8 cellular contexts compared by ENCODE assay signal in the genomic region with DNA sequence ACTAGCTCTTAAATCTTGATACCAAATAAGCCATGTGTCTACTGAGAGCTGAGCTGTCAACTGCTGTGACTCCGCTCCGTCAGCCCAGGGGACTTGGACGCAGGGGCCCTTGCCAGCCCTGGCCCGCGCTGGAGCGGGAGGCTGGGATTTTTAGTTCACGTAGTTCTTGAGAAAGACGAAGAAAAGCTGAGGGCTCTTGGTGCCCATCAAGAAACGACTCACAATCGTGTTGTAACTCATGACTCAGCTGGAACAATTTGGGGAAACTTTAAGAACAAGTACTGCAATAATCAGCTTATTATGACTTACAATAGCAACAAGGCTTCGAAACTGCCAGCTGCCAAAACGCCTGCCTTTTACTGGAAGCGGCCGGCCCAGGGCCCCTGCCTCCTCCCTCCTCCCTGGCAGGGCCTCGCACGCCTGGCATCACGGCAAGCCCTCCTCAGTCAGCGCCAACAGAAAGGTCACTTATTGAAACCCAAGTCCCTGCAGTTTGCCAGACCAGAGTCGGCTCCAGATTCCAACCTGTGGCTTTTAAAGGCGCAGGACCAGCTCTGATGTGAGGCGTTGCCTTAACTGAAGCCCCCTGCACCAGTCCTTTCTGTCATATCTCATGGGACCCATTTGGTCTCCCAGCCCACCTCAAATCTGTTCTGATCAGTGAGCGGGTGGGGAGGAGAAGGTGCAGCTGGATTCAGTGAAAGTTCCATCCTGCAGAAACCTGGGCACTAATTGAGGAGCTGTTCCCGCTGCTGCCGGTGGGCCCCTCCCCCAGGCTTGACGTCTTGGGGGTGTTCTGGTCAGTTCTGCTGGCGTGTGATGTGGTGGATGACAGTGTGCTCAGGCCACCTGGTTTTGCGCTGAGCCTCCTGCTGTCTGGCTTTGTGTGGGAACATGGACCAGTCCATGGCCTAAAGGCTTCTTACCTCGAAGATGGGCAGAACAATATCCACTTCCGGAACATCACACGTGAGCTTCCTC.
DNase-seq lines count a peak whose midpoint lies in the region; ATAC-seq and TF ChIP-seq lines count a peak whose summit lies in the region.

No MANE protein-coding gene starts in this region.

- H3K9ac ChIP-seq in PC-3 (ENCODE audit: low read length) (no peak overlapping the region), mesenchymal stem cell (ENCODE audit: low read length) (peak overlapping the region; percentile 87)

- POLR2A ChIA-PET in PC-3 (lab: Charles Lee; ENCODE audit: unreplicated experiment) = interaction anchor here (0.6 kb wide), 1 partner anchor 26 kb away, joined by 6 read pairs; no protein-coding TSS in a partner anchor

- DNase-seq in GM10266 (ENCODE audit: extremely low spot score) (peak; percentile 12), PC-3 (peak; percentile 46), dorsolateral prefrontal cortex (peak in 8 of 10 donors; percentile 47 to 83 (median 72)), mesenchymal stem cell (peak; percentile 75), thyroid gland (peak; percentile 94), T1000 (lab: John Stamatoyannopoulos, UW) (no peak), NCI-H1436 treated with DMSO at 0.1 percent for 48 hours (lab: John Stamatoyannopoulos, UW) (no peak)

- H3K79me1 ChIP-seq in mesenchymal stem cell (replicated peaks; ENCODE audit: low read length, poor library complexity, severe bottlenecking) = peaks cover 20% of the 10 kb centered on the region

- H3K27me3 ChIP-seq in PC-3 (ENCODE audit: low read length) (no peaks in the 10 kb centered on the region), dorsolateral prefrontal cortex (no peaks in the 10 kb centered on the region), mesenchymal stem cell (ENCODE audit: control insufficient read depth in 1 of 2, insufficient read depth in 1 of 2, low read length in 2 of 2) (no peaks in the 10 kb centered on the region), thyroid gland (no peaks in the 10 kb centered on the region)

- peak overlapping the region in 1 of 2 experiments; percentile 6 for H3K4ac ChIP-seq in mesenchymal stem cell (ENCODE audit: low read depth in 1 of 2, low read length in 2 of 2)

- H3K27ac ChIP-seq in PC-3 (ENCODE audit: low read length) (no peak overlapping the region), dorsolateral prefrontal cortex (peak overlapping the region in 58 of 59 donors; percentile 9 to 91 (median 74)), mesenchymal stem cell (ENCODE audit: low read length, poor library complexity, severe bottlenecking) (no peak overlapping the region), thyroid gland (peak overlapping the region; percentile 64 to 76 (median 66))

- H3K14ac ChIP-seq in mesenchymal stem cell (ENCODE audit: low read length in 2 of 2) = no peak overlapping the region

- H2BK120ac ChIP-seq in mesenchymal stem cell (ENCODE audit: low read depth, low read length) = no peak overlapping the region

- no peak overlapping the region for H3K4me2 ChIP-seq in PC-3 (ENCODE audit: low read length)
- no peak overlapping the region for H3K4me2 ChIP-seq in mesenchymal stem cell (ENCODE audit: low read length, poor library complexity, severe bottlenecking)

- H3K23ac ChIP-seq in mesenchymal stem cell (ENCODE audit: low read length in 2 of 2) = no peak overlapping the region

- BruUV-seq in PC-3 (replicated peaks; lab: Mats Ljungman, UMichigan) = no TSS peak

- TF ChIP-seq POLR2A in thyroid gland (IDR thresholded peaks at IDR 0.05) = no peak

- no peak for TF ChIP-seq CTCF in GM10266 (IDR thresholded peaks at IDR 0.05; ENCODE audit: control insufficient read depth, insufficient read depth, low read depth, missing control alignments)
- no peak for TF ChIP-seq CTCF in PC-3 (conservative IDR thresholded peaks at IDR 0.05; ENCODE audit: low read depth, low read length)
- TF ChIP-seq CTCF in dorsolateral prefrontal cortex (IDR thresholded peaks at IDR 0.05 in 54 of 56, conservative IDR thresholded peaks at IDR 0.05 in 2 of 56; ENCODE audit: low read depth in 1 of 56, partially characterized antibody in 56 of 56) = peak in 1 of 56 donors; percentile 17
- no peak for TF ChIP-seq CTCF in thyroid gland (IDR thresholded peaks at IDR 0.05)

- no peaks in the 10 kb centered on the region for H3K4me1 ChIP-seq in PC-3 (ENCODE audit: insufficient read depth, low read length)
- H3K4me1 ChIP-seq in mesenchymal stem cell (ENCODE audit: control insufficient read depth, insufficient read depth, low read depth, low read length) = peaks cover 22% of the 10 kb centered on the region
- H3K4me1 ChIP-seq in thyroid gland = peaks cover 7 to 41% of the 10 kb centered on the region in 2 donors

- H3K18ac ChIP-seq in mesenchymal stem cell (ENCODE audit: low read depth in 1 of 2, low read length in 2 of 2) = peak overlapping the region in 1 of 2 experiments; percentile 16

- WGBS in mesenchymal stem cell = 82% methylated on average over 30 of the region's 30 CpGs
- WGBS in thyroid gland, 2 donors = 24 to 38% methylated on average over 28 to 29 of the region's 30 CpGs

- no peak overlapping the region for H2BK15ac ChIP-seq in mesenchymal stem cell (ENCODE audit: low read depth, poor library complexity, severe bottlenecking)

- CTCF ChIA-PET in PC-3 (lab: Charles Lee) = interaction anchor here (0.6 to 1.0 kb wide), 3 partner anchors 227 to 588 kb away, joined by 3 to 6 read pairs (median 3); no protein-coding TSS in a partner anchor

- no peaks in the 10 kb centered on the region for H3K79me2 ChIP-seq in PC-3 (ENCODE audit: low read length)

- H3F3A ChIP-seq in PC-3 (ENCODE audit: low read length, unreplicated experiment) = no peaks in the 10 kb centered on the region

- H4K20me1 ChIP-seq in PC-3 (ENCODE audit: low read length) = no peaks in the 10 kb centered on the region

- H2AK5ac ChIP-seq in mesenchymal stem cell (ENCODE audit: low read length, severe bottlenecking) = no peak overlapping the region

- H3K36me3 ChIP-seq in PC-3 (ENCODE audit: low read depth, low read length) (peaks cover 24% of the 10 kb centered on the region), mesenchymal stem cell (ENCODE audit: control insufficient read depth in 1 of 2, insufficient read depth in 2 of 2, low read depth in 1 of 2, low read length in 2 of 2) (peaks cover 43 to 47% of the 10 kb centered on the region in 2 experiments), thyroid gland (peaks cover 24 to 28% of the 10 kb centered on the region in 2 donors)

- no peak overlapping the region for H2BK12ac ChIP-seq in mesenchymal stem cell (ENCODE audit: low read length in 2 of 2)

- no peak overlapping the region for H3K4me3 ChIP-seq in PC-3 (ENCODE audit: low read length)
- peak overlapping the region in 5 of 59 donors; percentile 5 to 17 (median 13) for H3K4me3 ChIP-seq in dorsolateral prefrontal cortex
- peak overlapping the region in 1 of 2 experiments; percentile 45 for H3K4me3 ChIP-seq in mesenchymal stem cell (ENCODE audit: insufficient read depth in 1 of 2, low read depth in 1 of 2, low read length in 2 of 2)
- H3K4me3 ChIP-seq in thyroid gland (replicated peaks in 1 of 3) = no peak overlapping the region

- H3K9me2 ChIP-seq in PC-3 (replicated peaks; ENCODE audit: low read length) = no peaks in the 10 kb centered on the region

- H3K9me3 ChIP-seq in PC-3 (ENCODE audit: low read length) (no peaks in the 10 kb centered on the region), mesenchymal stem cell (ENCODE audit: control insufficient read depth, low read length) (no peaks in the 10 kb centered on the region), thyroid gland (no peaks in the 10 kb centered on the region)

- peak overlapping the region; percentile 58 for H4K8ac ChIP-seq in mesenchymal stem cell (ENCODE audit: low read length)

- no peak overlapping the region for H2BK5ac ChIP-seq in mesenchymal stem cell (ENCODE audit: low read depth, low read length, poor library complexity, severe bottlenecking)

- ATAC-seq in PC-3 = 0 out of 2 replicates have a peak, but pooled peaks have one; percentile 3
- no peak for ATAC-seq in GM19395 (IDR thresholded peaks at IDR 0.05; ENCODE audit: unreplicated experiment)

- H2AFZ ChIP-seq in PC-3 (ENCODE audit: low read length) (no peak overlapping the region), mesenchymal stem cell (ENCODE audit: low read depth, low read length) (no peak overlapping the region)

- no peak overlapping the region for H4K91ac ChIP-seq in mesenchymal stem cell (ENCODE audit: low read length)

- intact Hi-C loops in PC-3 (cut with micrococcal nuclease) (no loop called here), dorsolateral prefrontal cortex (cut with DNase I) (loop anchor here (5.0 kb wide), 3 partner anchors 222 to 237 kb away; no protein-coding TSS in a partner anchor), thyroid gland (cut with DNase I) (loop anchor here (10.0 kb wide), 1 partner anchor 234 kb away; no protein-coding TSS in a partner anchor)

Comparison
In these comparisons a context has a peak if more than half of its experiments do, and no peak if none do; other contexts are left out.
1. DNase-seq: peak in GM10266 (single experiment), PC-3 (single experiment), dorsolateral prefrontal cortex (8 of 10), mesenchymal stem cell (single experiment) and thyroid gland (2 of 2); none in T1000 (single experiment) and NCI-H1436 treated with DMSO at 0.1 percent for 48 hours (single experiment).
2. H3K27ac ChIP-seq: peak in dorsolateral prefrontal cortex (58 of 59) and thyroid gland (3 of 3); none in PC-3 (single experiment) and mesenchymal stem cell (single experiment).